Comparison of ENCODE assay signal across 18 cellular contexts in the genomic region with DNA sequence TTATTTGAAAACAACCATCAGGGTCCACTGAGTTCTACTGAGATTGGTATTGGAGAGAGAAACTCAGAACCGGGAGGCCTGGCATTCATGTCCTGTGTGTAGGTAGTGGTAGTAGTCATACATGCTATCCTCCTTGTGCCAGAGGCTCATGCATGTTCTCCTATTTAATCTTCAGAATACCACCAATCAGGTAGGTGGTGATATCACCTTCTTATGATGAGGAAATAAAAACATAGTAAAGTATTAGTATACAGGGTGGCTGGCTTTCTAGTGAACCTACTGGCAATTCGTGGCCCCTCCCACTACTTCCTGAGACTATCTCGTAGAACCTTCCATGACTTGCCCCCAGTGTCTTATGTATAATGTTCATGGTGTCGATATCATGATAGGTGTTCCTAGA.
"Had no signal": no experiment of that assay in that cellular context is flagged by ENCODE, and none has a peak within 500 bp of the region (broad histone marks: within the 10 kb centered on the region; RNA-seq: fewer than 3 reads in every experiment).

No MANE protein-coding gene starts in this region.

- H3K4me1 ChIP-seq: body of pancreas, prostate gland, testis, upper lobe of right lung had no signal

- H3K27me3 Mint-ChIP-seq: activated T-cell treated with anti-CD3 and anti-CD28 coated beads, Interleukin-2, amount 50 U/mL, for 24 hours; dendritic cell treated with granulocyte-macrophage colony-stimulating factor and Interleukin-4, amounts not matched to agents 40 ng/mL and 50 ng/mL, for 4 days; stimulated activated naive CD8-positive, alpha-beta T cell treated with anti-CD3 and anti-CD28 coated beads, Interleukin-15, Interleukin-2, amounts not matched to agents 100 ng/mL and 50 ng/mL, for 24 hours had no signal

- H3K4me1 Mint-ChIP-seq: activated CD8-positive, alpha-beta memory T cell treated with anti-CD3 and anti-CD28 coated beads, Interleukin-2, amount 10 ng/mL, durations not matched to agents 7 days and 5 days; natural killer cell had no signal

- H3K9me3 ChIP-seq: body of pancreas, prostate gland, testis, upper lobe of right lung had no signal

- H3K27me3 ChIP-seq: body of pancreas, testis, upper lobe of right lung had no signal

- ATAC-seq: activated CD8-positive, alpha-beta memory T cell treated with anti-CD3 and anti-CD28 coated beads, Interleukin-2, amount 10 ng/mL, durations not matched to agents 7 days and 5 days; activated naive CD4-positive, alpha-beta T cell treated with anti-CD3 and anti-CD28 coated beads, Interleukin-2, amount 50 U/mL, for 72 hours; body of pancreas; left colon; natural killer cell; upper lobe of right lung had no signal

- H3K9me3 Mint-ChIP-seq: activated naive CD4-positive, alpha-beta T cell treated with anti-CD3 and anti-CD28 coated beads, Interleukin-2, amount 50 U/mL, for 72 hours; activated T-cell treated with anti-CD3 and anti-CD28 coated beads, Interleukin-2, amount 50 U/mL, for 24 hours; dendritic cell treated with granulocyte-macrophage colony-stimulating factor and Interleukin-4, amounts not matched to agents 40 ng/mL and 50 ng/mL, for 4 days; natural killer cell; stimulated activated naive CD8-positive, alpha-beta T cell treated with anti-CD3 and anti-CD28 coated beads, Interleukin-15, Interleukin-2, amounts not matched to agents 100 ng/mL and 50 ng/mL, for 24 hours had no signal

- DNase-seq: activated CD4-positive, alpha-beta T cell treated with anti-CD3 and anti-CD28 coated beads, Interleukin-2, amount 50 U/mL, for 4 hours; activated CD4-positive, CD25-positive, alpha-beta regulatory T cell treated with anti-CD3 and anti-CD28 coated beads, Interleukin-2, amount 50 U/mL, for 72 hours; activated CD8-positive, alpha-beta memory T cell treated with anti-CD3 and anti-CD28 coated beads, Interleukin-2, amount 10 ng/mL, durations not matched to agents 7 days and 5 days; activated effector memory CD4-positive, alpha-beta T cell treated with Interleukin-2 at 50 U/mL for 16 hours; activated T-cell treated with anti-CD3 and anti-CD28 coated beads, Interleukin-2, amount 50 U/mL, for 24 hours; amniotic stem cell; body of pancreas; hypothalamus; left colon; natural killer cell; nucleus accumbens; stimulated activated CD4-positive, alpha-beta T cell treated with anti-CD3 and anti-CD28 coated beads, Interleukin-2, amount 100 ng/mL, for 48 hours; testis; upper lobe of right lung had no signal

- H3K4me3 Mint-ChIP-seq: activated CD8-positive, alpha-beta memory T cell treated with anti-CD3 and anti-CD28 coated beads, Interleukin-2, amount 10 ng/mL, durations not matched to agents 7 days and 5 days; activated T-cell treated with anti-CD3 and anti-CD28 coated beads, Interleukin-2, amount 50 U/mL, for 24 hours; dendritic cell treated with granulocyte-macrophage colony-stimulating factor and Interleukin-4, amounts not matched to agents 40 ng/mL and 50 ng/mL, for 4 days; natural killer cell; stimulated activated naive CD8-positive, alpha-beta T cell treated with anti-CD3 and anti-CD28 coated beads, Interleukin-15, Interleukin-2, amounts not matched to agents 100 ng/mL and 50 ng/mL, for 24 hours had no signal

- H3K4me3 ChIP-seq: body of pancreas, prostate gland, testis, upper lobe of right lung had no signal

- H3K36me3 ChIP-seq: prostate gland, upper lobe of right lung had no signal

- H3K36me3 Mint-ChIP-seq: activated CD8-positive, alpha-beta memory T cell treated with anti-CD3 and anti-CD28 coated beads, Interleukin-2, amount 10 ng/mL, durations not matched to agents 7 days and 5 days; activated naive CD4-positive, alpha-beta T cell treated with anti-CD3 and anti-CD28 coated beads, Interleukin-2, amount 50 U/mL, for 72 hours; natural killer cell had no signal

- H3K27ac ChIP-seq: body of pancreas, prostate gland, testis, upper lobe of right lung had no signal

- H3K27ac Mint-ChIP-seq: activated CD8-positive, alpha-beta memory T cell treated with anti-CD3 and anti-CD28 coated beads, Interleukin-2, amount 10 ng/mL, durations not matched to agents 7 days and 5 days; activated T-cell treated with anti-CD3 and anti-CD28 coated beads, Interleukin-2, amount 50 U/mL, for 24 hours; natural killer cell; stimulated activated naive CD8-positive, alpha-beta T cell treated with anti-CD3 and anti-CD28 coated beads, Interleukin-15, Interleukin-2, amounts not matched to agents 100 ng/mL and 50 ng/mL, for 24 hours had no signal
